ENCODE assay signal across 9 cellular contexts in the genomic region with DNA sequence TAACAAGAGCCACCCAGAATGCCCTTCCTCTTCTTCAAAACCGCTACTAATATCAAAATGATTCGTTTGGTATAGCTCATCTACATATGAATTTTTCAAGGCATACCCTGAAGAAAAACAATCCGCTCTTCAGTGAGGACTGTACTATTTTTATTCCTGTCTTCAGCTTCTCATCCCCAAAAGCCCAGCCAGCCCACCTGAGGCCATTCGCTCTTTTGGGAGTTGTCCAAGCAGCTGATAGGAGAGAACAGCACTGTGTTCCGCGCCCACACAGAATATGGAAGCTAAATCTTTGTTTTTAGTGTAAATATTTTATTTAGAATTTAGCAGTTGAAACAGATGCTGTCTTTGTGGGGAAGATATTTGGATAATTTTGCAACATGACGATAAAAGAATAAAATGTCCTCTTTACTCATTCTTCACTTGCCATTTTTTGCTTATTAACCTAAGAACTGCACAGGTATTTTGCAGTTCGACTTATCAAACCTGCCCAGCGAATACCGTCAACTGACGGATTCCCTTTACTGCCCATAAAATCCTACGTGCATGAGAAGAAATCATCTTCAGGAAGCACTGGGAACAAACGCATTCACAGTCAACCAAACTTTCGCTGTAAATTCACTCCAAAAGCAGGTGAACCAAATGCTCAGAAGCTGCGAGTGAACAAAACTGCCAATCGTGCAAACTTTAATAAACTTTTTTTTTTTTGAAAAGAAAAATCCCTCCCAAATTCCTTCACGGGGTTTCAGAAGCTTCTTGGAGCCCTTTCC. TPM values are rescaled to one million over a fixed set of nuclear protein-coding genes. Genes with fewer than 3 reads are reported as not detected.
A peak's percentile ranks its signal among the peaks of the same experiment; 100 is the strongest.
DNase-seq lines count a peak whose midpoint lies in the region; ATAC-seq and TF ChIP-seq lines count a peak whose summit lies in the region.
"Had no signal": no experiment of that assay in that cellular context is flagged by ENCODE, and none has a peak within 500 bp of the region (broad histone marks: within the 10 kb centered on the region; RNA-seq: fewer than 3 reads in every experiment).

No MANE protein-coding gene starts in this region.

- H3K9me3 ChIP-seq in CD4-positive, alpha-beta T cell (ENCODE audit: control insufficient read depth, low read length), result no peaks in the 10 kb centered on the region
- H3K9me3 ChIP-seq in SJCRH30 (replicated peaks) (no peaks in the 10 kb centered on the region), ovary (no peaks in the 10 kb centered on the region)

- CTCF ChIA-PET in CD4-positive, alpha-beta T cell (lab: Charles Lee), result no interaction called here

- peaks cover 67% of the 10 kb centered on the region for H3K27me3 ChIP-seq in CD4-positive, alpha-beta T cell (ENCODE audit: control insufficient read depth, insufficient read depth, low read length)
- no peaks in the 10 kb centered on the region for H3K27me3 ChIP-seq in SJCRH30
- no peaks in the 10 kb centered on the region for H3K27me3 ChIP-seq in ovary

- TF ChIP-seq CTCF in CD4-positive, alpha-beta T cell (IDR thresholded peaks at IDR 0.05), result no peak
- TF ChIP-seq CTCF in glutamatergic neuron (IDR thresholded peaks at IDR 0.05; ENCODE audit: partially characterized antibody, unreplicated experiment), result no peak
- no peak for TF ChIP-seq CTCF in ovary (IDR thresholded peaks at IDR 0.05)

- intact Hi-C loops in CD4-positive, alpha-beta T cell (cut with DNase I, micrococcal nuclease), result no loop called here
- intact Hi-C loops in ovary (cut with DNase I), result loop anchor here in 2 of 4 donors (5.0 to 10.0 kb wide), 2 partner anchors 114 to 116 kb away; no protein-coding TSS in a partner anchor

- no peaks in the 10 kb centered on the region for H3K36me3 Mint-ChIP-seq in CD4-positive, alpha-beta T cell (ENCODE audit: low read depth)
- no peaks in the 10 kb centered on the region for H3K36me3 Mint-ChIP-seq in glutamatergic neuron (ENCODE audit: unreplicated experiment)

- WGBS in ovary, 3 donors, result 11 to 18% (median 15%) methylated on average over 17 of the region's 17 CpGs

- H3K27ac ChIP-seq in CD4-positive, alpha-beta T cell (ENCODE audit: low read depth, low read length), result no peak overlapping the region
- H3K27ac ChIP-seq in SJCRH30 (peak overlapping the region; percentile 84), ovary (peak overlapping the region; percentile 98)

- H3K4me1 Mint-ChIP-seq in CD4-positive, alpha-beta T cell (ENCODE audit: low read depth), result peaks cover 16% of the 10 kb centered on the region
- H3K4me1 Mint-ChIP-seq in glutamatergic neuron (ENCODE audit: low read depth, unreplicated experiment), result peaks cover 15% of the 10 kb centered on the region

- no peak overlapping the region for H3K27ac Mint-ChIP-seq in CD4-positive, alpha-beta T cell
- no peak overlapping the region for H3K27ac Mint-ChIP-seq in glutamatergic neuron (ENCODE audit: unreplicated experiment)

- no peak for DNase-seq in CD4-positive, alpha-beta T cell
- no peak for DNase-seq in SJCRH30
- DNase-seq in glutamatergic neuron, result no peak
- DNase-seq in ovary, result peak in 2 of 5 donors; percentile 26 to 37
- no peak for DNase-seq in NCI-H774 (lab: John Stamatoyannopoulos, UW)
- DNase-seq in activated CD4-positive, CD25-positive, alpha-beta regulatory T cell (lab: John Stamatoyannopoulos, UW), result no peak
- no peak for DNase-seq in NCI-H2029 (lab: John Stamatoyannopoulos, UW)
- no peak for DNase-seq in HK-2 (ENCODE audit: unreplicated experiment)
- DNase-seq: Kasumi-1 had no signal

- TF ChIP-seq EP300 in ovary (IDR thresholded peaks at IDR 0.05), result no peak

- POLR2A ChIA-PET in CD4-positive, alpha-beta T cell (lab: Charles Lee), result no interaction called here

- no peaks in the 10 kb centered on the region for H3K36me3 ChIP-seq in SJCRH30
- H3K36me3 ChIP-seq in ovary, result no peaks in the 10 kb centered on the region

- H3K9me3 Mint-ChIP-seq in CD4-positive, alpha-beta T cell, result no peaks in the 10 kb centered on the region
- peaks cover 9% of the 10 kb centered on the region for H3K9me3 Mint-ChIP-seq in glutamatergic neuron (ENCODE audit: unreplicated experiment)

- H3K4me3 ChIP-seq in SJCRH30 (peak overlapping the region; percentile 96), ovary (peak overlapping the region; percentile 78)

- peaks cover 78% of the 10 kb centered on the region for H3K27me3 Mint-ChIP-seq in CD4-positive, alpha-beta T cell
- peaks cover 4% of the 10 kb centered on the region for H3K27me3 Mint-ChIP-seq in glutamatergic neuron (ENCODE audit: unreplicated experiment)

- no peak for ATAC-seq in CD4-positive, alpha-beta T cell (ENCODE audit: poor library complexity)

- peak overlapping the region; percentile 15 for H3K4me3 Mint-ChIP-seq in CD4-positive, alpha-beta T cell
- peak overlapping the region; percentile 91 for H3K4me3 Mint-ChIP-seq in glutamatergic neuron (ENCODE audit: unreplicated experiment)

- no peak for TF ChIP-seq POLR2A in ovary (IDR thresholded peaks at IDR 0.05)

- H3K4me1 ChIP-seq in SJCRH30 (peaks cover 5% of the 10 kb centered on the region; the same call in 1 of the 2 replicates), ovary (ENCODE audit: insufficient read depth) (peaks cover 3% of the 10 kb centered on the region)

RNA-seq across cellular contexts. Expression of a gene that starts 3.4 kb away (rescaled TPM):
- not detected for total RNA-seq in CD4-positive, alpha-beta T cell
- total RNA-seq in SJCRH30 (2014; rRNA removed; shearing (Covaris generic)), result 17.6 and 20.3 TPM in 2 replicates
- total RNA-seq in glutamatergic neuron (ENCODE audit: unreplicated experiment), result 58.7 TPM
- total RNA-seq in ovary, result 10 to 100 TPM; 38.7 to 51.3 (median 44.5) TPM
- polyA plus RNA-seq in ovary, result 10 to 100 TPM; 24.3 to 26.1 TPM

Comparison
In these comparisons a context has a peak if more than half of its experiments do, and no peak if none do; other contexts are left out.
1. RNA of a gene that starts 3.4 kb away (total RNA-seq): 58.7 TPM in glutamatergic neuron (single experiment), 38.7 to 51.3 TPM in ovary and 17.6 to 20.3 TPM in SJCRH30; not detected in CD4-positive, alpha-beta T cell; every median in the first group is over 10 times any median in the second.